Comparison of ENCODE assay signal across 9 cellular contexts in genomic region chr5:72842816-72843215, GRCh38. TPM values are rescaled to one million over a fixed set of nuclear protein-coding genes. Genes with fewer than 3 reads are reported as not detected.
DNase-seq lines count a peak whose midpoint lies in the region; ATAC-seq and TF ChIP-seq lines count a peak whose summit lies in the region.
"Had no signal": no experiment of that assay in that cellular context is flagged by ENCODE, and none has a peak within 500 bp of the region (broad histone marks: within the 10 kb centered on the region; RNA-seq: fewer than 3 reads in every experiment).

No MANE protein-coding gene starts in this region.

- DNase-seq in SIG-M5 treated with dmso at 0.1 percent for 504 hours (lab: John Stamatoyannopoulos, UW; ENCODE audit: unreplicated experiment) (peak; percentile 31), SIG-M5 (lab: John Stamatoyannopoulos, UW) (no peak), OCI-LY7 (ENCODE audit: low spot score) (peak; percentile 10), erythroblast (lab: John Stamatoyannopoulos, UW) (peak; percentile 38 to 70), gastrocnemius medialis (peak in 1 of 2 donors; percentile 48), esophagus muscularis mucosa (ENCODE audit: extremely low spot score) (no peak)
- DNase-seq: activated naive CD8-positive, alpha-beta T cell treated with anti-CD3 and anti-CD28 coated beads, Interleukin-2, amount 10 ng/mL, durations not matched to agents 7 days and 5 days had no signal

- H3K36me3 ChIP-seq in OCI-LY7 (ENCODE audit: insufficient read depth, low read length) = no peaks in the 10 kb centered on the region
- H3K36me3 ChIP-seq in gastrocnemius medialis = no peaks in the 10 kb centered on the region
- no peaks in the 10 kb centered on the region for H3K36me3 ChIP-seq in esophagus muscularis mucosa

- in situ Hi-C loops in gastrocnemius medialis (cut with MboI; ENCODE audit: low sequenced_read_pairs in 4 of 4) = loop anchor here in 2 of 4 donors (10.0 to 25.0 kb wide), 2 partner anchors 228 to 481 kb away; no protein-coding TSS in a partner anchor

- no peaks in the 10 kb centered on the region for H3K9me2 ChIP-seq in OCI-LY7 (ENCODE audit: insufficient read depth, low read length)

- H4K20me1 ChIP-seq in OCI-LY7 (ENCODE audit: insufficient read depth, low read length) = peaks cover 4% of the 10 kb centered on the region

- no peaks in the 10 kb centered on the region for H3K27me3 ChIP-seq in gastrocnemius medialis
- H3K27me3 ChIP-seq in esophagus muscularis mucosa = no peaks in the 10 kb centered on the region

- intact Hi-C loops in OCI-LY7 (cut with micrococcal nuclease; ENCODE audit: unreplicated experiment) = no loop called here
- intact Hi-C loops in gastrocnemius medialis (cut with DNase I; ENCODE audit: low total_unique reads) = no loop called here
- intact Hi-C loops in esophagus muscularis mucosa (cut with DNase I) = loop anchor here (10.0 kb wide), 1 partner anchor 478 kb away; no protein-coding TSS in a partner anchor

- ATAC-seq in gastrocnemius medialis = peak; percentile 56 to 85
- ATAC-seq in GM19351 (IDR thresholded peaks at IDR 0.05; ENCODE audit: unreplicated experiment) = no peak
- ATAC-seq in GM18870 (IDR thresholded peaks at IDR 0.05; ENCODE audit: unreplicated experiment) = no peak

- TF ChIP-seq CTCF in OCI-LY7 (conservative IDR thresholded peaks at IDR 0.05; ENCODE audit: low read length) = no peak
- no peak for TF ChIP-seq CTCF in gastrocnemius medialis (IDR thresholded peaks at IDR 0.05 in 4 of 5, conservative IDR thresholded peaks at IDR 0.05 in 1 of 5)
- TF ChIP-seq CTCF in esophagus muscularis mucosa (IDR thresholded peaks at IDR 0.05) = no peak

- no peak for TF ChIP-seq POLR2A in erythroblast (IDR thresholded peaks at IDR 0.05; ENCODE audit: low read length)
- TF ChIP-seq POLR2A in gastrocnemius medialis (IDR thresholded peaks at IDR 0.05) = no peak
- TF ChIP-seq POLR2A in esophagus muscularis mucosa (IDR thresholded peaks at IDR 0.05; ENCODE audit: low read depth) = no peak

- peaks cover 10% of the 10 kb centered on the region for H3K4me1 ChIP-seq in OCI-LY7 (ENCODE audit: insufficient read depth, low read length, poor library complexity, severe bottlenecking)
- peaks cover 74 to 81% of the 10 kb centered on the region in 2 donors for H3K4me1 ChIP-seq in gastrocnemius medialis
- H3K4me1 ChIP-seq in esophagus muscularis mucosa = peaks cover 24 to 82% (median 64%) of the 10 kb centered on the region in 4 donors

- H3K4me2 ChIP-seq in OCI-LY7 (ENCODE audit: low read length) = no peak overlapping the region

- POLR2A ChIA-PET in OCI-LY7 (lab: Charles Lee) = interaction anchor here (0.6 to 2.8 kb wide), 5 partner anchors 8 to 280 kb away, joined by 3 to 21 read pairs (median 3); partner anchors contain the start of gene TNPO1

- H3K4me3 ChIP-seq in OCI-LY7 (ENCODE audit: low read depth, low read length, poor library complexity, severe bottlenecking) = no peak overlapping the region
- H3K4me3 ChIP-seq in gastrocnemius medialis = no peak overlapping the region
- H3K4me3 ChIP-seq in esophagus muscularis mucosa = no peak overlapping the region

- no peak for TF ChIP-seq EP300 in esophagus muscularis mucosa (IDR thresholded peaks at IDR 0.05)

- H3K79me2 ChIP-seq in OCI-LY7 (ENCODE audit: insufficient read depth, low read depth, low read length) = peaks cover 21% of the 10 kb centered on the region

- BruUV-seq in OCI-LY7 (replicated peaks; lab: Mats Ljungman, UMichigan) = no TSS peak

- H3K9me3 ChIP-seq in OCI-LY7 (ENCODE audit: low read length) (no peaks in the 10 kb centered on the region), gastrocnemius medialis (no peaks in the 10 kb centered on the region), esophagus muscularis mucosa (no peaks in the 10 kb centered on the region)

- CTCF ChIA-PET in OCI-LY7 (lab: Charles Lee; ENCODE audit: unreplicated experiment) = no interaction called here

- H3K27ac ChIP-seq in OCI-LY7 (ENCODE audit: low read depth, low read length, poor library complexity, severe bottlenecking) (no peak overlapping the region), gastrocnemius medialis (peak overlapping the region; percentile 4 to 97 (median 36)), esophagus muscularis mucosa (replicated peaks in 1 of 4) (no peak overlapping the region)

- H2AFZ ChIP-seq in OCI-LY7 (ENCODE audit: low read length) = no peak overlapping the region

RNA-seq across cellular contexts. Expression of gene TNPO1, which starts 26.4 kb away (rescaled TPM):
- 95.2 and 131 TPM in 2 replicates for total RNA-seq in OCI-LY7 (2014; rRNA removed; shearing (Covaris generic))
- total RNA-seq in OCI-LY7 (2022) (128 and 132 TPM in 2 replicates), gastrocnemius medialis (100 to 1,000 TPM in 3 of 4 donors, 10 to 100 TPM in 1; 96.8 to 130 (median 111) TPM), esophagus muscularis mucosa (10 to 100 TPM; 67.8 to 81.8 (median 71.3) TPM)

Comparison
In these comparisons a context has a peak if more than half of its experiments do, and no peak if none do; other contexts are left out.
1. DNase-seq: peak in SIG-M5 treated with dmso at 0.1 percent for 504 hours (single experiment), OCI-LY7 (single experiment) and erythroblast (2 of 2); none in SIG-M5 (single experiment) and esophagus muscularis mucosa (single experiment).
2. H3K27ac ChIP-seq: peak in gastrocnemius medialis (4 of 4); none in OCI-LY7 (single experiment) and esophagus muscularis mucosa (0 of 4).
3. ATAC-seq: peak in gastrocnemius medialis (2 of 2); none in GM19351 (single experiment) and GM18870 (single experiment).